Comparison of ENCODE assay signal across 13 cellular contexts in the genomic region with DNA sequence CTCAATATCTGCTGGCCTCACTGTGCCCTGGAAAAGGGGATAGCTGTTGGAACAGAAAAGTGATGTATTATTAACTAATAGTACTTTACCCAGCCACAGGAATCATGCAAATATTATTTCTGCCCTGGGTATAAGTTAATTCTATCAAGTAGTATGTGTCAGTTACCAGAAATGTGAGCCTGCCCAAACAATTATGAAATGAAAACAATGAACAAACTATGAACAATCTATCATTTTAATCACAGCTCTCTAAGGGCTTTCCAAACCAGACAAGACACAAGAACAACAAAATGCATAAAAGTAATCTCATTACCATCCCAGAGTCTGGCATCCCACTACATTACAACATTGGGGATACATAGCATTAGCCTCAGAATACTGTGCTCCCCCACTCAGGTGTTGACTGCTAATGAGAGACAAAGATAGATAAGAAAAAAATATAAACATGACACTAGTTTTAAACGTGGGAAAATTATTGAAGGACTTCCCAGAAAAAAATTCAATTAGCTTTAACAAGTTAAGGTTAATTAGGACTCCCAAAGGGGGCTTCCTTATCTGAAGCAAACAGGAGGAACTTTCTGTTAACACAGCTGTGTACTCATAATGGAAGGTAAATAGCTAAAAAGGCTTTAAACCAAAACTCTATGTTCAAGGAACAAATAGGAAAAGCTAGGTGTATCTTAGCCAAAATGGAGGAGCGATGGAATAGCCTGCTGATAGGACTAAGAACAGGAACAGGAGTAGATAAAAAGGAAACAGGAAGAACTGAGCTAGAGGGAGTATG. TPM values are rescaled to one million over a fixed set of nuclear protein-coding genes. Genes with fewer than 3 reads are reported as not detected.
DNase-seq lines count a peak whose midpoint lies in the region; ATAC-seq and TF ChIP-seq lines count a peak whose summit lies in the region.
"Had no signal": no experiment of that assay in that cellular context is flagged by ENCODE, and none has a peak within 500 bp of the region (broad histone marks: within the 10 kb centered on the region; RNA-seq: fewer than 3 reads in every experiment).

No MANE protein-coding gene starts in this region.

- WGBS in gastroesophageal sphincter (ENCODE audit: low coverage in 1 of 2), 2 donors = 0 to 37% methylated on average over 1 to 2 of the region's 2 CpGs

- peaks cover 20% of the 10 kb centered on the region for H3K4me1 Mint-ChIP-seq in MCF 10A (ENCODE audit: insufficient read depth, unreplicated experiment)
- H3K4me1 Mint-ChIP-seq in activated CD4-positive, alpha-beta memory T cell treated with anti-CD3 and anti-CD28 coated beads for 36 hours (ENCODE audit: low read depth) = peaks cover 59% of the 10 kb centered on the region

- TF ChIP-seq CTCF in MCF 10A (IDR thresholded peaks at IDR 0.05; ENCODE audit: unreplicated experiment) (no peak), breast epithelium (IDR thresholded peaks at IDR 0.05) (no peak), gastroesophageal sphincter (IDR thresholded peaks at IDR 0.05) (no peak), vagina (IDR thresholded peaks at IDR 0.05) (no peak)

- H3K36me3 ChIP-seq in breast epithelium (no peaks in the 10 kb centered on the region), gastroesophageal sphincter (peaks cover 0 to 12% of the 10 kb centered on the region in 2 donors), vagina (no peaks in the 10 kb centered on the region)

- H3K27me3 ChIP-seq in breast epithelium (no peaks in the 10 kb centered on the region), gastroesophageal sphincter (no peaks in the 10 kb centered on the region), vagina (no peaks in the 10 kb centered on the region)
- H3K27me3 ChIP-seq: dorsolateral prefrontal cortex had no signal

- intact Hi-C loops in MCF 10A (cut with micrococcal nuclease) = loop anchor here (2.0 kb wide), 1 partner anchor 41 kb away; a partner anchor contains a TSS
- intact Hi-C loops in breast epithelium (cut with DNase I; ENCODE audit: low total_unique reads) = no loop called here
- intact Hi-C loops in activated CD4-positive, alpha-beta memory T cell treated with anti-CD3 and anti-CD28 coated beads for 36 hours (cut with micrococcal nuclease) = loop anchor here (2.0 to 5.0 kb wide), 4 partner anchors 17 to 1452 kb away; a partner anchor contains a TSS
- intact Hi-C loops in vagina (cut with DNase I) = no loop called here

- no peaks in the 10 kb centered on the region for H3K9me3 Mint-ChIP-seq in MCF 10A (ENCODE audit: unreplicated experiment)
- no peaks in the 10 kb centered on the region for H3K9me3 Mint-ChIP-seq in activated CD4-positive, alpha-beta memory T cell treated with anti-CD3 and anti-CD28 coated beads for 36 hours

- ATAC-seq in gastroesophageal sphincter (no peak), GM21526 (IDR thresholded peaks at IDR 0.05; ENCODE audit: low FRiP score, unreplicated experiment) (no peak)

- no peaks in the 10 kb centered on the region for H3K27me3 Mint-ChIP-seq in MCF 10A (ENCODE audit: insufficient read depth, unreplicated experiment)
- H3K27me3 Mint-ChIP-seq in activated CD4-positive, alpha-beta memory T cell treated with anti-CD3 and anti-CD28 coated beads for 36 hours = no peaks in the 10 kb centered on the region

- H3K36me3 Mint-ChIP-seq in MCF 10A (ENCODE audit: insufficient read depth, unreplicated experiment) = peaks cover 32% of the 10 kb centered on the region
- peaks cover 19% of the 10 kb centered on the region for H3K36me3 Mint-ChIP-seq in activated CD4-positive, alpha-beta memory T cell treated with anti-CD3 and anti-CD28 coated beads for 36 hours

- H3K4me3 Mint-ChIP-seq in MCF 10A (ENCODE audit: unreplicated experiment) = peak overlapping the region; percentile 90
- peak overlapping the region; percentile 33 for H3K4me3 Mint-ChIP-seq in activated CD4-positive, alpha-beta memory T cell treated with anti-CD3 and anti-CD28 coated beads for 36 hours

- H3K4me3 ChIP-seq in breast epithelium (no peak overlapping the region), gastroesophageal sphincter (no peak overlapping the region), vagina (no peak overlapping the region)
- H3K4me3 ChIP-seq: SK-N-MC had no signal

- TF ChIP-seq EP300 in gastroesophageal sphincter (IDR thresholded peaks at IDR 0.05) = no peak

- H3K27ac Mint-ChIP-seq in MCF 10A (ENCODE audit: low read depth, unreplicated experiment) = peak overlapping the region; percentile 93
- H3K27ac Mint-ChIP-seq in activated CD4-positive, alpha-beta memory T cell treated with anti-CD3 and anti-CD28 coated beads for 36 hours = peak overlapping the region; percentile 3

- TF ChIP-seq POLR2A in breast epithelium (IDR thresholded peaks at IDR 0.05) = no peak
- TF ChIP-seq POLR2A in gastroesophageal sphincter (IDR thresholded peaks at IDR 0.05) = no peak
- no peak for TF ChIP-seq POLR2A in vagina (IDR thresholded peaks at IDR 0.05)

- no TSS peak for BruUV-seq in MCF 10A (replicated peaks; lab: Mats Ljungman, UMichigan)

- H3K9me3 ChIP-seq in breast epithelium (no peaks in the 10 kb centered on the region), gastroesophageal sphincter (no peaks in the 10 kb centered on the region), vagina (no peaks in the 10 kb centered on the region)

- POLR2A ChIA-PET in MCF 10A (lab: Yijun Ruan, JAX) = interaction anchor here (0.7 to 5.7 kb wide), 4 partner anchors 8 to 41 kb away, joined by 3 to 77 read pairs (median 45); a partner anchor contains a TSS
- POLR2A ChIA-PET in activated CD4-positive, alpha-beta memory T cell treated with anti-CD3 and anti-CD28 coated beads for 36 hours (lab: Charles Lee) = no interaction called here

- peaks cover 0 to 8% of the 10 kb centered on the region in 2 donors for H3K4me1 ChIP-seq in breast epithelium
- peaks cover 3 to 56% (median 13%) of the 10 kb centered on the region in 3 donors for H3K4me1 ChIP-seq in gastroesophageal sphincter
- H3K4me1 ChIP-seq in vagina = peaks cover 41% of the 10 kb centered on the region

- CTCF ChIA-PET in MCF 10A (lab: Yijun Ruan, JAX) = interaction anchor here (0.9 to 2.6 kb wide), 6 partner anchors 15 to 44 kb away, joined by 3 to 13 read pairs (median 5); no protein-coding TSS in a partner anchor
- CTCF ChIA-PET in activated CD4-positive, alpha-beta memory T cell treated with anti-CD3 and anti-CD28 coated beads for 36 hours (lab: Charles Lee) = interaction anchor here (1.0 to 10.6 kb wide), 5 partner anchors 10 to 93 kb away, joined by 3 to 146 read pairs (median 3); a partner anchor contains a TSS

- H3K27ac ChIP-seq in breast epithelium = peak overlapping the region in 1 of 2 donors; percentile 5
- peak overlapping the region in 3 of 4 donors; percentile 17 to 99 (median 22) for H3K27ac ChIP-seq in gastroesophageal sphincter
- peak overlapping the region; percentile 3 for H3K27ac ChIP-seq in vagina
- H3K27ac ChIP-seq: KMS-11, SK-N-MC had no signal

- DNase-seq in MCF 10A (ENCODE audit: unreplicated experiment) (no peak), breast epithelium (ENCODE audit: low spot score in 2 of 2) (no peak), vagina (ENCODE audit: extremely low spot score in 2 of 2) (no peak)
- no peak for DNase-seq in activated CD4-positive, alpha-beta memory T cell treated with anti-CD3 and anti-CD28 coated beads for 36 hours
- no peak for DNase-seq in activated effector memory CD4-positive, alpha-beta T cell treated with Interleukin-2 at 50 U/mL for 16 hours
- no peak for DNase-seq in stimulated activated CD4-positive, alpha-beta T cell treated with anti-CD3 and anti-CD28 coated beads, Interleukin-15, amount 100 ng/mL, for 24 hours
- DNase-seq: dorsolateral prefrontal cortex, NCI-H345, posterior cingulate gyrus had no signal

RNA-seq across cellular contexts. Expression of a gene that starts 3.3 kb away (rescaled TPM):
- total RNA-seq in MCF 10A (2022) = 37.7 and 42.5 TPM in 2 replicates
- total RNA-seq in breast epithelium = 10 to 100 TPM; 40.4 to 45.0 (median 43.3) TPM
- 10 to 100 TPM; 32.3 to 34.0 TPM for total RNA-seq in activated CD4-positive, alpha-beta memory T cell treated with anti-CD3 and anti-CD28 coated beads for 36 hours
- 10 to 100 TPM; 31.0 to 63.6 (median 36.9) TPM for total RNA-seq in gastroesophageal sphincter
- 48.6 TPM for total RNA-seq in vagina

RNA-seq across cellular contexts. Expression of a gene that starts 41.6 kb away (rescaled TPM):
- total RNA-seq in MCF 10A (2022) = 17.7 and 18.7 TPM in 2 replicates
- total RNA-seq in breast epithelium = 10 to 100 TPM; 17.1 to 32.5 (median 23.3) TPM
- total RNA-seq in activated CD4-positive, alpha-beta memory T cell treated with anti-CD3 and anti-CD28 coated beads for 36 hours = 10 to 100 TPM; 10.5 to 11.5 TPM
- total RNA-seq in gastroesophageal sphincter = 10 to 100 TPM; 16.7 to 37.1 (median 25.8) TPM
- total RNA-seq in vagina = 14.5 TPM

Comparison
In these comparisons a context has a peak if more than half of its experiments do, and no peak if none do; other contexts are left out.
1. intact Hi-C loops: an anchor here in MCF 10A (2.0 kb wide) and activated CD4-positive, alpha-beta memory T cell treated with anti-CD3 and anti-CD28 coated beads for 36 hours (2.0 to 5.0 kb wide); none called in breast epithelium and vagina.